25 cellular contexts compared by ENCODE assay signal in the genomic region with DNA sequence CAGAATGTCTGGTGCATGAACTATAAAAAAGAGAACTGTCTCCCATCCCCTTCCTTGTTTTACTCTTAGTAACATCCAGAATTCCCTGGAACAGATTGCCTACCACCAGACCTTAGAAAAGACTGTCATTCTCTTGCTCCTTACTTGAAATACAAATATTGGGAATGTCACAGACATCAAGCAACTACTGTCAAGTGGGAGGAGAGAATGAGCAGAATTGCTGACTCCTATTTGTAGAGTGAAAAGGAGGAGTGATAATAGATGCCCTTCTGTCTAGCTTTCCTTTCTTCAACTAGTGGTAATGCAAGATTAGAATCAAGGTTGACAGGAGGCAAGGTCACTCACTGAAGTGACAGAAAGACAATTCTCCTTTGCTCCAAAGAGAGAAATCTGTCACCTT.
"Had no signal": no experiment of that assay in that cellular context is flagged by ENCODE, and none has a peak within 500 bp of the region (broad histone marks: within the 10 kb centered on the region; RNA-seq: fewer than 3 reads in every experiment).

No MANE protein-coding gene starts in this region.

- H3K27ac Mint-ChIP-seq: memory B cell; nephron; progenitor cell of endocrine pancreas; stimulated activated naive B cell treated with anti-CD40 and anti-IgM and Interleukin-4, amounts not matched to agents 10 μg/mL and 1 μg/mL and 100 μg/mL, for 72 hours had no signal

- H3K4me1 ChIP-seq: right atrium auricular region, right lobe of liver, thyroid gland, transverse colon had no signal

- H3K27ac ChIP-seq: hepatocyte, left ventricle myocardium inferior, neutrophil, ovary, right atrium auricular region, right lobe of liver, stomach, testis, thyroid gland, transverse colon, upper lobe of left lung had no signal

- H3K9me3 Mint-ChIP-seq: memory B cell; naive thymus-derived CD8-positive, alpha-beta T cell; nephron; neural crest cell; stimulated activated naive B cell treated with anti-CD40 and anti-IgM and Interleukin-4, amounts not matched to agents 10 μg/mL and 1 μg/mL and 100 μg/mL, for 72 hours had no signal

- H3K79me2 ChIP-seq: hepatocyte had no signal

- DNase-seq: islet precursor cell; left ventricle myocardium inferior; midbrain; mucosa of descending colon; naive thymus-derived CD8-positive, alpha-beta T cell; ovary; right lobe of liver; stimulated activated CD4-positive, alpha-beta T cell treated with anti-CD3 and anti-CD28 coated beads, Interleukin-1b, Interleukin-23, amount 100 ng/mL, for 48 hours; stimulated activated CD4-positive, alpha-beta T cell treated with anti-CD3 and anti-CD28 coated beads, Interleukin-2, amount 100 ng/mL, for 48 hours; stimulated activated naive B cell treated with anti-CD40 and anti-IgM and Interleukin-4, amounts not matched to agents 10 μg/mL and 1 μg/mL and 100 μg/mL, for 72 hours; stimulated activated naive CD8-positive, alpha-beta T cell treated with anti-CD3 and anti-CD28 coated beads, Interleukin-15, Interleukin-2, amounts not matched to agents 100 U/mL and 50 U/mL, for 24 hours; stomach; testis; thyroid gland; transverse colon; upper lobe of left lung had no signal

- H3K4me2 ChIP-seq: hepatocyte, smooth muscle cell had no signal

- H3K9me3 ChIP-seq: left ventricle myocardium inferior, mucosa of descending colon, neutrophil, ovary, right atrium auricular region, right lobe of liver, stomach, testis, thyroid gland, transverse colon, upper lobe of left lung had no signal

- H3K36me3 Mint-ChIP-seq: memory B cell had no signal

- H3K27me3 Mint-ChIP-seq: memory B cell; naive thymus-derived CD8-positive, alpha-beta T cell; progenitor cell of endocrine pancreas; stimulated activated naive B cell treated with anti-CD40 and anti-IgM and Interleukin-4, amounts not matched to agents 10 μg/mL and 1 μg/mL and 100 μg/mL, for 72 hours had no signal

- H2AFZ ChIP-seq: hepatocyte had no signal

- H3K4me3 ChIP-seq: hepatocyte, left ventricle myocardium inferior, lung, mucosa of descending colon, ovary, right atrium auricular region, right lobe of liver, smooth muscle cell, stomach, testis, thyroid gland, transverse colon, upper lobe of left lung had no signal

- H3K27me3 ChIP-seq: hepatocyte, neutrophil, ovary, right atrium auricular region, right lobe of liver, stomach, testis, thyroid gland, transverse colon, upper lobe of left lung had no signal

- H3K36me3 ChIP-seq: neutrophil, ovary, right lobe of liver, thyroid gland, transverse colon had no signal

- ATAC-seq: mucosa of descending colon; naive thymus-derived CD8-positive, alpha-beta T cell; right lobe of liver; stimulated activated naive B cell treated with anti-CD40 and anti-IgM and Interleukin-4, amounts not matched to agents 10 μg/mL and 1 μg/mL and 100 μg/mL, for 72 hours; stimulated activated naive CD8-positive, alpha-beta T cell treated with anti-CD3 and anti-CD28 coated beads, Interleukin-15, Interleukin-2, amounts not matched to agents 100 U/mL and 50 U/mL, for 24 hours had no signal

- H3K4me1 Mint-ChIP-seq: nephron had no signal

- H3K4me3 Mint-ChIP-seq: memory B cell; naive thymus-derived CD8-positive, alpha-beta T cell; nephron; neural crest cell; stimulated activated naive B cell treated with anti-CD40 and anti-IgM and Interleukin-4, amounts not matched to agents 10 μg/mL and 1 μg/mL and 100 μg/mL, for 72 hours had no signal
